Comparison of ENCODE assay signal across 1 cellular context in genomic region chr1:43134068-43134467, GRCh38.
TF ChIP-seq lines count a peak whose summit lies in the region.

No MANE protein-coding gene starts in this region.

TF ChIP-seq in K562, 482 proteins besides CTCF, POLR2A, EP300 and RAD21 (continued from another document):
- TF ChIP-seq TSHZ1 (CRISPR knock-in tag; IDR thresholded peaks at IDR 0.05) (no peak), CCNT2 (IDR thresholded peaks at IDR 0.05; ENCODE audit: borderline replicate concordance, extremely low read depth, insufficient read length, low read depth, low read length) (peak; percentile 18), FUS (optimal IDR thresholded peaks at IDR 0.05; ENCODE audit: low read depth, low read length) (no peak), RCOR1 (IDR thresholded peaks at IDR 0.05; ENCODE audit: borderline replicate concordance in 1 of 2, low read depth in 2 of 2, low read length in 2 of 2) (peak in 1 of 2 experiments; percentile 79; a peak in 2 of 4 replicates), BACH1 (tag; IDR thresholded peaks at IDR 0.05) (no peak), SMAD2 (IDR thresholded peaks at IDR 0.05; ENCODE audit: low read depth, low read length) (no peak), ZNF408 (CRISPR knock-in tag; IDR thresholded peaks at IDR 0.05; ENCODE audit: low read depth) (no peak), MAFG (tag; conservative IDR thresholded peaks at IDR 0.05) (peak; percentile 87), PBX2 (CRISPR knock-in tag; IDR thresholded peaks at IDR 0.05; ENCODE audit: low read depth) (no peak), PBX2 (tag; conservative IDR thresholded peaks at IDR 0.05; ENCODE audit: low read depth) (peak; percentile 44; the same call in 1 of the 2 replicates), TEAD1 (CRISPR knock-in tag; IDR thresholded peaks at IDR 0.05) (peak; percentile 93 to 98), MEIS2 (IDR thresholded peaks at IDR 0.05; ENCODE audit: partially characterized antibody) (peak; percentile 65), ARID1B (IDR thresholded peaks at IDR 0.05) (peak; percentile 69), FOXA3 (CRISPR knock-in tag; conservative IDR thresholded peaks at IDR 0.05 in 1 of 2, IDR thresholded peaks at IDR 0.05 in 1 of 2) (0 out of 4 replicates have a peak, but pooled peaks of 1 of the 2 experiments have one; percentile 31), ZNF512 (tag; IDR thresholded peaks at IDR 0.05) (0 out of 2 replicates have a peak, but pooled peaks have one; percentile 5), DPF2 (IDR thresholded peaks at IDR 0.05) (peak; percentile 54; the same call in 1 of the 2 replicates), CHD7 (IDR thresholded peaks at IDR 0.05; ENCODE audit: low read depth, low read length) (no peak), ZFP91 (CRISPR knock-in tag; IDR thresholded peaks at IDR 0.05) (no peak), MAZ (CRISPR knock-in tag; conservative IDR thresholded peaks at IDR 0.05 in 1 of 2, IDR thresholded peaks at IDR 0.05 in 1 of 2) (peak; percentile 93), TCF3 (CRISPR knock-in tag; IDR thresholded peaks at IDR 0.05) (peak; percentile 61), L3MBTL2 (IDR thresholded peaks at IDR 0.05) (peak; percentile 25; the same call in 1 of the 2 replicates), NCOA4 (IDR thresholded peaks at IDR 0.05; ENCODE audit: partially characterized antibody) (no peak), MED1 (CRISPR knock-in tag; IDR thresholded peaks at IDR 0.05; ENCODE audit: borderline replicate concordance) (no peak)
